In genomic region chr9:136575626-136576268, GRCh38 we compare ENCODE assay signal across 3 cellular contexts.
A peak's percentile ranks its signal among the peaks of the same experiment; 100 is the strongest.
TF ChIP-seq lines count a peak whose summit lies in the region.

No MANE protein-coding gene starts in this region.

TF ChIP-seq in A549, 52 proteins besides CTCF, POLR2A, EP300 and RAD21:
- TF ChIP-seq FOXS1 (CRISPR knock-in tag; IDR thresholded peaks at IDR 0.05) = no peak
- no peak for TF ChIP-seq ZSCAN20 (CRISPR knock-in tag; IDR thresholded peaks at IDR 0.05)
- no peak for TF ChIP-seq TFCP2L1 (CRISPR knock-in tag; IDR thresholded peaks at IDR 0.05)
- no peak for TF ChIP-seq EHF (CRISPR knock-in tag; IDR thresholded peaks at IDR 0.05)
- TF ChIP-seq ZFP36 (IDR thresholded peaks at IDR 0.05; ENCODE audit: borderline replicate concordance, partially characterized antibody) = no peak
- no peak for TF ChIP-seq FOSL2 (IDR thresholded peaks at IDR 0.05)
- TF ChIP-seq FOSL2 (CRISPR knock-in tag; IDR thresholded peaks at IDR 0.05) = no peak
- no peak for TF ChIP-seq MAFK (IDR thresholded peaks at IDR 0.05; ENCODE audit: partially characterized antibody)
- TF ChIP-seq, protein P1, sequence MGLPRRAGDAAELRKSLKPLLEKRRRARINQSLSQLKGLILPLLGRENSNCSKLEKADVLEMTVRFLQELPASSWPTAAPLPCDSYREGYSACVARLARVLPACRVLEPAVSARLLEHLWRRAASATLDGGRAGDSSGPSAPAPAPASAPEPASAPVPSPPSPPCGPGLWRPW (IDR thresholded peaks at IDR 0.05) = no peak
- TF ChIP-seq HOXB13 (CRISPR knock-in tag; IDR thresholded peaks at IDR 0.05; ENCODE audit: low read depth) = no peak
- TF ChIP-seq HOXA7 (CRISPR knock-in tag; IDR thresholded peaks at IDR 0.05) = no peak
- TF ChIP-seq PBX3 (IDR thresholded peaks at IDR 0.05) = no peak
- TF ChIP-seq, protein P2, sequence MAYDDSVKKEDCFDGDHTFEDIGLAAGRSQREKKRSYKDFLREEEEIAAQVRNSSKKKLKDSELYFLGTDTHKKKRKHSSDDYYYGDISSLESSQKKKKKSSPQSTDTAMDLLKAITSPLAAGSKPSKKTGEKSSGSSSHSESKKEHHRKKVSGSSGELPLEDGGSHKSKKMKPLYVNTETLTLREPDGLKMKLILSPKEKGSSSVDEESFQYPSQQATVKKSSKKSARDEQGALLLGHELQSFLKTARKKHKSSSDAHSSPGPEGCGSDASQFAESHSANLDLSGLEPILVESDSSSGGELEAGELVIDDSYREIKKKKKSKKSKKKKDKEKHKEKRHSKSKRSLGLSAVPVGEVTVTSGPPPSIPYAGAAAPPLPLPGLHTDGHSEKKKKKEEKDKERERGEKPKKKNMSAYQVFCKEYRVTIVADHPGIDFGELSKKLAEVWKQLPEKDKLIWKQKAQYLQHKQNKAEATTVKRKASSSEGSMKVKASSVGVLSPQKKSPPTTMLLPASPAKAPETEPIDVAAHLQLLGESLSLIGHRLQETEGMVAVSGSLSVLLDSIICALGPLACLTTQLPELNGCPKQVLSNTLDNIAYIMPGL (CRISPR knock-in tag; IDR thresholded peaks at IDR 0.05; ENCODE audit: borderline replicate concordance) = no peak

TF ChIP-seq in HEK293, 187 proteins besides CTCF, POLR2A, EP300 and RAD21:
- TF ChIP-seq ZNF449 (tag by site-specific recombination; IDR thresholded peaks at IDR 0.05) = 0 out of 2 replicates have a peak, but pooled peaks have one; percentile 20
- no peak for TF ChIP-seq ZBTB48 (tag by site-specific recombination; IDR thresholded peaks at IDR 0.05)

TF ChIP-seq in HepG2, 621 proteins besides CTCF, POLR2A, EP300 and RAD21:
- TF ChIP-seq ZNF737 (CRISPR knock-in tag; IDR thresholded peaks at IDR 0.05; ENCODE audit: borderline replicate concordance) (no peak), ZNF432 (CRISPR knock-in tag; IDR thresholded peaks at IDR 0.05; ENCODE audit: borderline replicate concordance) (no peak), MTF1 (CRISPR knock-in tag; IDR thresholded peaks at IDR 0.05) (no peak), ZNF12 (CRISPR knock-in tag; IDR thresholded peaks at IDR 0.05) (no peak), NFYC (CRISPR knock-in tag; IDR thresholded peaks at IDR 0.05) (no peak), SMAD1 (CRISPR knock-in tag; IDR thresholded peaks at IDR 0.05; ENCODE audit: borderline replicate concordance, low read depth) (no peak), LCORL (IDR thresholded peaks at IDR 0.05) (no peak), LCORL (CRISPR knock-in tag; IDR thresholded peaks at IDR 0.05) (no peak), ZNF253 (CRISPR knock-in tag; IDR thresholded peaks at IDR 0.05; ENCODE audit: borderline replicate concordance) (no peak), ZNF160 (CRISPR knock-in tag; IDR thresholded peaks at IDR 0.05) (no peak), ZNF296 (CRISPR knock-in tag; conservative IDR thresholded peaks at IDR 0.05) (no peak)
- TF ChIP-seq, protein P3, sequence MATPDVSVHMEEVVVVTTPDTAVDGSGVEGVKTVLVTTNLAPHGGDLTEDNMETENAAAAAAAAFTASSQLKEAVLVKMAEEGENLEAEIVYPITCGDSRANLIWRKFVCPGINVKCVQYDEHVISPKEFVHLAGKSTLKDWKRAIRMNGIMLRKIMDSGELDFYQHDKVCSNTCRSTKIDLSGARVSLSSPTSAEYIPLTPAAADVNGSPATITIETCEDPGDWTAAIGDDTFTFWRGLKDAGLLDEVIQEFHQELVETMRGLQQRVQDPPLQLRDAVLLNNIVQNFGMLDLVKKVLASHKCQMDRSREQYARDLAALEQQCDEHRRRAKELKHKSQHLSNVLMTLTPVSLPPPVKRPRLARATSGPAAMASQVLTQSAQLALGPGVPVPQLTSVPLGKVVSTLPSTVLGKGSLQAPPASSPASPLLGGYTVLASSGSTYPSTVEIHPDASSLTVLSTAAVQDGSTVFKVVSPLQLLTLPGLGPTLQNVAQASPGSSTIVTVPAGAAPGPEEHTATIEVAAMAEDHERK (CRISPR knock-in tag; IDR thresholded peaks at IDR 0.05; ENCODE audit: low read depth) = no peak
- TF ChIP-seq, protein P2 (CRISPR knock-in tag; IDR thresholded peaks at IDR 0.05; ENCODE audit: borderline replicate concordance in 1 of 2, low read depth in 1 of 2) = no peak
